16 cellular contexts compared by ENCODE assay signal in the genomic region with DNA sequence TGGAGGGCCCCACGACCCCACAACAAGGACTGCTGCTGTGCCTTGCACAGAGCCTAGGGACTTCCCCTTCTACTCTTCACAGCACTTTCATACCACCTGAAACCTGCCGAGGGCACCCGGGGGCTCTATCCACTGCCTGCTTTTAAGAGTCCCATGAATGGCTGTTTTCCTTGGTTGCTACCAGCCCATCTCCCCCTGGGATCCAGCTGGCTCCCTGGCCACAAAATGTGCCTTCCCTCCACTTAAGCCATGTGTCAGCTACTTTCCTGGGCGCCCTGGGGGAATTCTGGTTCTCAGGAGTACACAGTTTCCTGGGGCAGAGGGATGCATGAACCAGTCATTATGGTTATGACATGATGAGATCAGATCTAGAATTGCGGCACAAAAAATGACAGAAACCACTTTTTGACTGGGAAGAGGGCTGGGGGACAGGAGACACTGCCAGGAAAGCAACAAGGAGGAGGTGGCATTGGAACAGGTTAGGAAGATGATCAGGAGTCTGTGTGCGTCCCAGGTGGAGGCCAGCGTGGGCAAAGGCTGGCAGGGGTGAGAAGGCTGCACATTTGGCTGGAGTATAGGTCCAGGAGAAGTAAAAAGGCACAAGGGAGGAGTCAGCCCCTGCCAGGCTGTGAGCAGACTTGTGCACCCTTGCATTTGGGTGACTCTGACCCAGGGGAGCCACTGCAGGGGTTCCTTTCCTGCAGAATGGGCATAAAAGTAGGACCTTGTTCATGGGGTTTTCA. TPM values are rescaled to one million over a fixed set of nuclear protein-coding genes. Genes with fewer than 3 reads are reported as not detected.
DNase-seq lines count a peak whose midpoint lies in the region; ATAC-seq, FAIRE-seq and TF ChIP-seq lines count a peak whose summit lies in the region.
"Had no signal": no experiment of that assay in that cellular context is flagged by ENCODE, and none has a peak within 500 bp of the region (broad histone marks: within the 10 kb centered on the region; RNA-seq: fewer than 3 reads in every experiment).

No MANE protein-coding gene starts in this region.

- peaks cover 45 to 51% of the 10 kb centered on the region in 2 donors for H3K4me1 Mint-ChIP-seq in natural killer cell treated with Interleukin-12 subunit alpha and Interleukin-12 subunit beta and Interleukin-15 and Interleukin-18, amount 100 ng/mL, for 72 hours (ENCODE audit: low read depth in 2 of 2)
- peaks cover 12 to 20% of the 10 kb centered on the region in 2 donors for H3K4me1 Mint-ChIP-seq in natural killer cell
- peaks cover 76% of the 10 kb centered on the region for H3K4me1 Mint-ChIP-seq in stimulated activated naive CD8-positive, alpha-beta T cell treated with anti-CD3 and anti-CD28 coated beads, Interleukin-15, amount 100 ng/mL, for 72 hours

- peaks cover 2 to 22% of the 10 kb centered on the region in 2 donors for H3K27me3 ChIP-seq in small intestine (ENCODE audit: control insufficient read depth in 2 of 2, insufficient read depth in 2 of 2, low read length in 2 of 2)

- no peak overlapping the region for H3K4me3 ChIP-seq in small intestine (ENCODE audit: low read depth in 1 of 2, low read length in 2 of 2)
- H3K4me3 ChIP-seq: breast epithelium had no signal

- no peaks in the 10 kb centered on the region for H3K9me3 Mint-ChIP-seq in natural killer cell treated with Interleukin-12 subunit alpha and Interleukin-12 subunit beta and Interleukin-15 and Interleukin-18, amount 100 ng/mL, for 72 hours
- no peaks in the 10 kb centered on the region for H3K9me3 Mint-ChIP-seq in natural killer cell
- H3K9me3 Mint-ChIP-seq in stimulated activated naive CD8-positive, alpha-beta T cell treated with anti-CD3 and anti-CD28 coated beads, Interleukin-15, amount 100 ng/mL, for 72 hours = no peaks in the 10 kb centered on the region

- peak overlapping the region; percentile 59 for H3K4me3 Mint-ChIP-seq in natural killer cell treated with Interleukin-12 subunit alpha and Interleukin-12 subunit beta and Interleukin-15 and Interleukin-18, amount 100 ng/mL, for 72 hours
- H3K4me3 Mint-ChIP-seq in natural killer cell = no peak overlapping the region
- H3K4me3 Mint-ChIP-seq in stimulated activated naive CD8-positive, alpha-beta T cell treated with anti-CD3 and anti-CD28 coated beads, Interleukin-15, amount 100 ng/mL, for 72 hours = peak overlapping the region; percentile 24 to 65

- intact Hi-C loops in natural killer cell (cut with micrococcal nuclease) = no loop called here

- H3K27ac Mint-ChIP-seq in natural killer cell treated with Interleukin-12 subunit alpha and Interleukin-12 subunit beta and Interleukin-15 and Interleukin-18, amount 100 ng/mL, for 72 hours = peak overlapping the region; percentile 57 to 60
- H3K27ac Mint-ChIP-seq in natural killer cell = no peak overlapping the region
- H3K27ac Mint-ChIP-seq in stimulated activated naive CD8-positive, alpha-beta T cell treated with anti-CD3 and anti-CD28 coated beads, Interleukin-15, amount 100 ng/mL, for 72 hours = peak overlapping the region; percentile 3 to 61
- H3K27ac Mint-ChIP-seq: progenitor cell of endocrine pancreas had no signal

- no peaks in the 10 kb centered on the region for H3K4me1 ChIP-seq in small intestine (ENCODE audit: control insufficient read depth in 2 of 2, insufficient read depth in 1 of 2, low read depth in 1 of 2, low read length in 1 of 2)

- H3K36me3 Mint-ChIP-seq in natural killer cell treated with Interleukin-12 subunit alpha and Interleukin-12 subunit beta and Interleukin-15 and Interleukin-18, amount 100 ng/mL, for 72 hours = peaks cover 6% of the 10 kb centered on the region
- H3K36me3 Mint-ChIP-seq in natural killer cell = no peaks in the 10 kb centered on the region

- no peak for DNase-seq in natural killer cell treated with Interleukin-12 subunit alpha and Interleukin-12 subunit beta and Interleukin-15 and Interleukin-18, amount 100 ng/mL, for 72 hours (ENCODE audit: low spot score)
- DNase-seq in natural killer cell = no peak
- DNase-seq in activated T-cell treated with anti-CD3 and anti-CD28 coated beads, Interleukin-2, amount 50 U/mL, for 48 hours = peak; percentile 79 to 83
- DNase-seq in stimulated activated naive CD8-positive, alpha-beta T cell treated with anti-CD3 and anti-CD28 coated beads, Interleukin-15, amount 100 ng/mL, for 72 hours = peak; percentile 45 to 69
- DNase-seq in small intestine = no peak
- no peak for DNase-seq in GM20000 (ENCODE audit: low spot score)
- no peak for DNase-seq in SKM-1 (lab: John Stamatoyannopoulos, UW; ENCODE audit: unreplicated experiment)
- DNase-seq: DMS79, head of caudate nucleus, kidney, midbrain, NCI-H187, SHP77 treated with DMSO at 0.1 percent for 48 hours had no signal

- 45 to 63% (median 60%) methylated on average over 7 of the region's 7 CpGs for WGBS in small intestine, 3 donors

- peaks cover 16 to 24% of the 10 kb centered on the region in 2 donors for H3K27me3 Mint-ChIP-seq in natural killer cell treated with Interleukin-12 subunit alpha and Interleukin-12 subunit beta and Interleukin-15 and Interleukin-18, amount 100 ng/mL, for 72 hours
- peaks cover 24 to 30% of the 10 kb centered on the region in 2 donors for H3K27me3 Mint-ChIP-seq in natural killer cell (ENCODE audit: low read depth in 2 of 2)
- H3K27me3 Mint-ChIP-seq in stimulated activated naive CD8-positive, alpha-beta T cell treated with anti-CD3 and anti-CD28 coated beads, Interleukin-15, amount 100 ng/mL, for 72 hours = peaks cover 58% of the 10 kb centered on the region

- ATAC-seq in natural killer cell treated with Interleukin-12 subunit alpha and Interleukin-12 subunit beta and Interleukin-15 and Interleukin-18, amount 100 ng/mL, for 72 hours = peak in 1 of 2 donors; percentile 48
- ATAC-seq in natural killer cell (no peak), HG02610 (IDR thresholded peaks at IDR 0.05; ENCODE audit: unreplicated experiment) (peak; percentile 33)
- ATAC-seq in stimulated activated naive CD8-positive, alpha-beta T cell treated with anti-CD3 and anti-CD28 coated beads, Interleukin-15, amount 100 ng/mL, for 72 hours = peak; percentile 83

- H3K9me3 ChIP-seq in small intestine (ENCODE audit: control insufficient read depth, low read depth) = no peaks in the 10 kb centered on the region
- H3K9me3 ChIP-seq: breast epithelium had no signal

- no peak for FAIRE-seq in small intestine (lab: Jason Lieb, UNC)
- FAIRE-seq: kidney had no signal

- TF ChIP-seq CTCF in natural killer cell (IDR thresholded peaks at IDR 0.05) (no peak), GM20000 (IDR thresholded peaks at IDR 0.05; ENCODE audit: extremely low read depth, missing control alignments) (no peak)

- no peaks in the 10 kb centered on the region for H3K36me3 ChIP-seq in small intestine (ENCODE audit: control insufficient read depth in 2 of 2, insufficient read depth in 2 of 2, low read length in 2 of 2)
- H3K36me3 ChIP-seq: breast epithelium had no signal

- H3K27ac ChIP-seq in small intestine (ENCODE audit: low read depth in 1 of 2, low read length in 1 of 2) = no peak overlapping the region
- H3K27ac ChIP-seq: breast epithelium had no signal

RNA-seq across cellular contexts. Expression of a gene that starts 3.2 kb away (rescaled TPM):
- 10 to 100 TPM; 16.3 to 77.3 TPM for total RNA-seq in natural killer cell treated with Interleukin-12 subunit alpha and Interleukin-12 subunit beta and Interleukin-15 and Interleukin-18, amount 100 ng/mL, for 72 hours
- 1 to 10 TPM in 1 of 3 donors, under 1 TPM in 2; 0.34 to 1.7 (median 0.50) TPM for total RNA-seq in natural killer cell
- polyA plus RNA-seq in small intestine = 1 to 10 TPM in 1 of 3 donors, under 1 TPM in 1, not detected in 1; 0.54 to 2.1 TPM
- total RNA-seq: progenitor cell of endocrine pancreas had no signal

RNA-seq across cellular contexts. Expression of a gene that starts 40.6 kb away (rescaled TPM):
- 100 to 1,000 TPM in 1 of 2 donors, 10 to 100 TPM in 1; 52.5 to 118 TPM for total RNA-seq in natural killer cell treated with Interleukin-12 subunit alpha and Interleukin-12 subunit beta and Interleukin-15 and Interleukin-18, amount 100 ng/mL, for 72 hours
- total RNA-seq in natural killer cell = 10 to 100 TPM; 27.2 to 28.5 (median 27.9) TPM
- 10 to 100 TPM; 25.4 to 65.7 (median 52.8) TPM for polyA plus RNA-seq in small intestine

Comparison
In these comparisons a context has a peak if more than half of its experiments do, and no peak if none do; other contexts are left out.
1. H3K27ac Mint-ChIP-seq: peak in natural killer cell treated with Interleukin-12 subunit alpha and Interleukin-12 subunit beta and Interleukin-15 and Interleukin-18, amount 100 ng/mL, for 72 hours (2 of 2) and stimulated activated naive CD8-positive, alpha-beta T cell treated with anti-CD3 and anti-CD28 coated beads, Interleukin-15, amount 100 ng/mL, for 72 hours (2 of 2); none in natural killer cell (0 of 2).
2. RNA of a gene that starts 3.2 kb away (total RNA-seq): 16.3 to 77.3 TPM in natural killer cell treated with Interleukin-12 subunit alpha and Interleukin-12 subunit beta and Interleukin-15 and Interleukin-18, amount 100 ng/mL, for 72 hours; 0.34 to 1.7 TPM in natural killer cell; every median in the first group is over 4 times any median in the second.
3. ATAC-seq: peak in HG02610 (single experiment) and stimulated activated naive CD8-positive, alpha-beta T cell treated with anti-CD3 and anti-CD28 coated beads, Interleukin-15, amount 100 ng/mL, for 72 hours (single experiment); none in natural killer cell (0 of 3).
4. DNase-seq: peak in activated T-cell treated with anti-CD3 and anti-CD28 coated beads, Interleukin-2, amount 50 U/mL, for 48 hours (2 of 2) and stimulated activated naive CD8-positive, alpha-beta T cell treated with anti-CD3 and anti-CD28 coated beads, Interleukin-15, amount 100 ng/mL, for 72 hours (2 of 2); none in natural killer cell treated with Interleukin-12 subunit alpha and Interleukin-12 subunit beta and Interleukin-15 and Interleukin-18, amount 100 ng/mL, for 72 hours (single experiment), natural killer cell (single experiment), small intestine (single experiment), GM20000 (single experiment) and SKM-1 (single experiment).